In genomic region chr13:82747948-82748347, GRCh38 we compare ENCODE assay signal across 24 cellular contexts.
DNase-seq lines count a peak whose midpoint lies in the region; ATAC-seq and TF ChIP-seq lines count a peak whose summit lies in the region.
"Had no signal": no experiment of that assay in that cellular context is flagged by ENCODE, and none has a peak within 500 bp of the region (broad histone marks: within the 10 kb centered on the region; RNA-seq: fewer than 3 reads in every experiment).

No MANE protein-coding gene starts in this region.

- H3K4me3 Mint-ChIP-seq in HFFc6: peak overlapping the region; percentile 57
- H3K4me3 Mint-ChIP-seq: activated CD4-positive, alpha-beta T cell treated with anti-CD3 and anti-CD28 coated beads, Interleukin-2, amount 10 ng/mL, durations not matched to agents 7 days and 5 days; T-helper 1 cell treated with Interleukin-12 subunit alpha and Interleukin-12 subunit beta and Interleukin-4 antibody, amounts not matched to agents 30 μg/mL and 1 μg/mL, for 36 hours had no signal

- H3K27ac Mint-ChIP-seq in HFFc6: peak overlapping the region; percentile 74
- H3K27ac Mint-ChIP-seq: activated CD4-positive, alpha-beta T cell treated with anti-CD3 and anti-CD28 coated beads, Interleukin-2, amount 10 ng/mL, durations not matched to agents 7 days and 5 days; T-helper 1 cell treated with Interleukin-12 subunit alpha and Interleukin-12 subunit beta and Interleukin-4 antibody, amounts not matched to agents 30 μg/mL and 1 μg/mL, for 36 hours had no signal

- H3K27ac ChIP-seq in AG04450 (ENCODE audit: low read depth, low read length) (no peak overlapping the region), iPS-20b (ENCODE audit: low read length) (no peak overlapping the region)
- H3K27ac ChIP-seq: BLaER1 treated with 17β-estradiol and CSF1 and Interleukin-3, amounts not matched to agents 10 nM and 100 nM; esophagus muscularis mucosa; heart right ventricle; KMS-11; neutrophil; PC-9 had no signal

- no peaks in the 10 kb centered on the region for H3K27me3 Mint-ChIP-seq in HFFc6 (ENCODE audit: insufficient read depth)
- H3K27me3 Mint-ChIP-seq: activated CD4-positive, alpha-beta T cell treated with anti-CD3 and anti-CD28 coated beads, Interleukin-2, amount 10 ng/mL, durations not matched to agents 7 days and 5 days had no signal

- H3K4me3 ChIP-seq in AG04450 (ENCODE audit: low read depth, low read length) (no peak overlapping the region), cardiac fibroblast (replicated peaks in 1 of 2; ENCODE audit: low read depth in 2 of 2, low read length in 2 of 2) (no peak overlapping the region), iPS-20b (ENCODE audit: low read length) (peak overlapping the region; percentile 21)
- H3K4me3 ChIP-seq: BLaER1 treated with 17β-estradiol and CSF1 and Interleukin-3, amounts not matched to agents 10 nM and 100 nM; esophagus muscularis mucosa; heart right ventricle; PC-9 had no signal

- H3K36me3 Mint-ChIP-seq in HFFc6 (ENCODE audit: low read depth): peaks cover 15% of the 10 kb centered on the region

- H3K36me3 ChIP-seq in iPS-20b (ENCODE audit: insufficient read depth, low read depth, low read length): no peaks in the 10 kb centered on the region
- H3K36me3 ChIP-seq: BLaER1 treated with 17β-estradiol and CSF1 and Interleukin-3, amounts not matched to agents 10 nM and 100 nM; esophagus muscularis mucosa; heart right ventricle; neutrophil had no signal

- peak; percentile 27 for DNase-seq in AG04450 (ENCODE audit: low read depth, low spot score)
- peak; percentile 47 for DNase-seq in HFFc6
- peak; percentile 2 to 13 for DNase-seq in cardiac fibroblast (ENCODE audit: low read depth in 2 of 2)
- DNase-seq in erythroblast (lab: John Stamatoyannopoulos, UW): no peak
- DNase-seq in GM13976 (ENCODE audit: low spot score): no peak
- DNase-seq: 8988T; activated CD4-positive, alpha-beta T cell treated with anti-CD3 and anti-CD28 coated beads, Interleukin-2, amount 10 ng/mL, durations not matched to agents 7 days and 5 days; activated CD8-positive, alpha-beta memory T cell treated with anti-CD3 and anti-CD28 coated beads, Interleukin-2, amount 50 U/mL, for 48 hours; activated effector memory CD4-positive, alpha-beta T cell treated with anti-CD3 and anti-CD28 coated beads, Interleukin-2, amount 50 U/mL, for 16 hours; amniotic stem cell; effector CD8-positive, alpha-beta T cell; heart right ventricle; NCI-H187; NCI-H226; PC-9; SHP77 treated with DMSO at 0.1 percent for 48 hours had no signal

- H3K27me3 ChIP-seq in AG04450 (ENCODE audit: control insufficient read depth, insufficient read depth, low read length) (no peaks in the 10 kb centered on the region), iPS-20b (ENCODE audit: insufficient read depth, low read length) (no peaks in the 10 kb centered on the region)
- H3K27me3 ChIP-seq: BLaER1 treated with 17β-estradiol and CSF1 and Interleukin-3, amounts not matched to agents 10 nM and 100 nM; esophagus muscularis mucosa; heart right ventricle; neutrophil had no signal

- in situ Hi-C loops in GM13976 (cut with MboI; ENCODE audit: low sequenced_read_pairs, unreplicated experiment): no loop called here

- TF ChIP-seq POLR2A in erythroblast (IDR thresholded peaks at IDR 0.05; ENCODE audit: low read length): no peak

- no peak for ATAC-seq in GM21717 (IDR thresholded peaks at IDR 0.05; ENCODE audit: unreplicated experiment)
- no peak for ATAC-seq in HG03108 (IDR thresholded peaks at IDR 0.05; ENCODE audit: unreplicated experiment)
- ATAC-seq: heart right ventricle had no signal

- CTCF ChIA-PET in AG04450 (lab: Charles Lee): no interaction called here

- no peaks in the 10 kb centered on the region for H3K9me3 Mint-ChIP-seq in HFFc6
- H3K9me3 Mint-ChIP-seq: activated CD4-positive, alpha-beta T cell treated with anti-CD3 and anti-CD28 coated beads, Interleukin-2, amount 10 ng/mL, durations not matched to agents 7 days and 5 days; T-helper 1 cell treated with Interleukin-12 subunit alpha and Interleukin-12 subunit beta and Interleukin-4 antibody, amounts not matched to agents 30 μg/mL and 1 μg/mL, for 36 hours had no signal

- peaks cover 64% of the 10 kb centered on the region for H3K4me1 Mint-ChIP-seq in HFFc6 (ENCODE audit: low read depth)
- H3K4me1 Mint-ChIP-seq: activated CD4-positive, alpha-beta T cell treated with anti-CD3 and anti-CD28 coated beads, Interleukin-2, amount 10 ng/mL, durations not matched to agents 7 days and 5 days had no signal

- H3K4me1 ChIP-seq in iPS-20b (ENCODE audit: insufficient read depth, low read length): peaks cover 22% of the 10 kb centered on the region; the same call in 1 of the 2 replicates
- H3K4me1 ChIP-seq: BLaER1 treated with 17β-estradiol and CSF1 and Interleukin-3, amounts not matched to agents 10 nM and 100 nM; heart right ventricle had no signal

- no peaks in the 10 kb centered on the region for H3K9me3 ChIP-seq in AG04450 (ENCODE audit: control insufficient read depth, insufficient read depth, low read length)
- H3K9me3 ChIP-seq in iPS-20b (ENCODE audit: insufficient read depth, low read depth, low read length): no peaks in the 10 kb centered on the region
- H3K9me3 ChIP-seq: BLaER1 treated with 17β-estradiol and CSF1 and Interleukin-3, amounts not matched to agents 10 nM and 100 nM; esophagus muscularis mucosa; neutrophil had no signal

- H3K9ac ChIP-seq in iPS-20b (ENCODE audit: low read depth, low read length): no peak overlapping the region; the same call in 1 of the 2 replicates
- H3K9ac ChIP-seq: BLaER1 treated with 17β-estradiol and CSF1 and Interleukin-3, amounts not matched to agents 10 nM and 100 nM; KMS-11 had no signal

- POLR2A ChIA-PET in AG04450 (lab: Yijun Ruan, JAX): interaction anchor here (0.7 kb wide), 1 partner anchor 48 kb away, joined by 3 read pairs; no protein-coding TSS in a partner anchor

- TF ChIP-seq CTCF in AG04450 (IDR thresholded peaks at IDR 0.05; ENCODE audit: low read depth, low read length) (no peak), HFFc6 (IDR thresholded peaks at IDR 0.05) (no peak), cardiac fibroblast (IDR thresholded peaks at IDR 0.05; ENCODE audit: low read depth, low read length) (no peak), GM13976 (IDR thresholded peaks at IDR 0.05; ENCODE audit: borderline replicate concordance, control extremely low read depth, extremely low read depth, insufficient read depth, missing control alignments) (no peak)

Comparison
In these comparisons a context has a peak if more than half of its experiments do, and no peak if none do; other contexts are left out.
1. DNase-seq: peak in AG04450 (single experiment), HFFc6 (single experiment) and cardiac fibroblast (2 of 2); none in erythroblast (0 of 2) and GM13976 (single experiment).